ENCODE assay signal across 24 cellular contexts in genomic region chr2:25728559-25728958, GRCh38.
"Had no signal": no experiment of that assay in that cellular context is flagged by ENCODE, and none has a peak within 500 bp of the region (broad histone marks: within the 10 kb centered on the region; RNA-seq: fewer than 3 reads in every experiment).

No MANE protein-coding gene starts in this region.

- H3K4me1 Mint-ChIP-seq: stimulated activated memory B cell treated with anti-CD40 and anti-IgM and Interleukin-4, amounts not matched to agents 10 μg/mL and 1 μg/mL and 100 μg/mL, for 72 hours; stimulated activated naive CD8-positive, alpha-beta T cell treated with anti-CD3 and anti-CD28 coated beads, Interleukin-15, amount 100 ng/mL, for 72 hours had no signal

- FAIRE-seq: urothelium cell line had no signal

- DNase-seq: stimulated activated CD4-positive, alpha-beta T cell treated with anti-CD3 and anti-CD28 coated beads, Interleukin-2, amount 100 ng/mL, for 48 hours; stimulated activated CD4-positive, alpha-beta T cell treated with anti-CD3 and anti-CD28 coated beads, Interleukin-4, amount 100 ng/mL, for 1 hour; stimulated activated CD4-positive, alpha-beta T cell treated with anti-CD3 and anti-CD28 coated beads, Interleukin-4, amount 100 ng/mL, for 24 hours; stimulated activated CD4-positive, alpha-beta T cell treated with anti-CD3 and anti-CD28 coated beads, Interleukin-4, amount 100 ng/mL, for 4 hours; stimulated activated CD8-positive, alpha-beta memory T cell treated with anti-CD3 and anti-CD28 coated beads, Interleukin-4, amount 100 ng/mL, for 48 hours; stimulated activated naive B cell treated with anti-CD40 and anti-IgM and Interleukin-4, amounts not matched to agents 10 μg/mL and 1 μg/mL and 100 μg/mL, for 72 hours; stimulated activated naive CD4-positive, alpha-beta T cell; stimulated activated naive CD4-positive, alpha-beta T cell treated with Interleukin-2 at 50 U/mL for 16 hours; stimulated activated naive CD8-positive, alpha-beta T cell treated with anti-CD3 and anti-CD28 coated beads, Interleukin-15, amount 100 ng/mL, for 72 hours; stimulated activated naive CD8-positive, alpha-beta T cell treated with anti-CD3 and anti-CD28 coated beads, Interleukin-15, Interleukin-2, amounts not matched to agents 100 U/mL and 50 U/mL, for 24 hours; stomach; substantia nigra; testis; thyroid gland; tibial artery; transverse colon; trophoblast cell; upper lobe of left lung; upper lobe of right lung; uterus had no signal

- H3K4me3 Mint-ChIP-seq: stimulated activated memory B cell treated with anti-CD40 and anti-IgM and Interleukin-4, amounts not matched to agents 10 μg/mL and 1 μg/mL and 100 μg/mL, for 72 hours; stimulated activated naive B cell treated with anti-CD40 and anti-IgM and Interleukin-4, amounts not matched to agents 10 μg/mL and 1 μg/mL and 100 μg/mL, for 72 hours; stimulated activated naive CD8-positive, alpha-beta T cell treated with anti-CD3 and anti-CD28 coated beads, Interleukin-15, amount 100 ng/mL, for 72 hours; stimulated activated naive CD8-positive, alpha-beta T cell treated with anti-CD3 and anti-CD28 coated beads, Interleukin-15, Interleukin-2, amounts not matched to agents 100 ng/mL and 50 ng/mL, for 24 hours; type B pancreatic cell had no signal

- H3K27ac Mint-ChIP-seq: stimulated activated memory B cell treated with anti-CD40 and anti-IgM and Interleukin-4, amounts not matched to agents 10 μg/mL and 1 μg/mL and 100 μg/mL, for 72 hours; stimulated activated naive B cell treated with anti-CD40 and anti-IgM and Interleukin-4, amounts not matched to agents 10 μg/mL and 1 μg/mL and 100 μg/mL, for 72 hours; stimulated activated naive CD8-positive, alpha-beta T cell treated with anti-CD3 and anti-CD28 coated beads, Interleukin-15, Interleukin-2, amounts not matched to agents 100 ng/mL and 50 ng/mL, for 24 hours; type B pancreatic cell had no signal

- ATAC-seq: stimulated activated memory B cell treated with anti-CD40 and anti-IgM and Interleukin-4, amounts not matched to agents 10 μg/mL and 1 μg/mL and 100 μg/mL, for 72 hours; stimulated activated naive B cell treated with anti-CD40 and anti-IgM and Interleukin-4, amounts not matched to agents 10 μg/mL and 1 μg/mL and 100 μg/mL, for 72 hours; stimulated activated naive CD8-positive, alpha-beta T cell treated with anti-CD3 and anti-CD28 coated beads, Interleukin-15, amount 100 ng/mL, for 72 hours; stimulated activated naive CD8-positive, alpha-beta T cell treated with anti-CD3 and anti-CD28 coated beads, Interleukin-15, Interleukin-2, amounts not matched to agents 100 U/mL and 50 U/mL, for 24 hours; upper lobe of right lung had no signal

- H3K27me3 Mint-ChIP-seq: stimulated activated naive CD8-positive, alpha-beta T cell treated with anti-CD3 and anti-CD28 coated beads, Interleukin-15, Interleukin-2, amounts not matched to agents 100 ng/mL and 50 ng/mL, for 24 hours; type B pancreatic cell had no signal

- H3K36me3 Mint-ChIP-seq: stimulated activated memory B cell treated with anti-CD40 and anti-IgM and Interleukin-4, amounts not matched to agents 10 μg/mL and 1 μg/mL and 100 μg/mL, for 72 hours; stimulated activated naive B cell treated with anti-CD40 and anti-IgM and Interleukin-4, amounts not matched to agents 10 μg/mL and 1 μg/mL and 100 μg/mL, for 72 hours; type B pancreatic cell had no signal

- H3K9me3 Mint-ChIP-seq: stimulated activated naive B cell treated with anti-CD40 and anti-IgM and Interleukin-4, amounts not matched to agents 10 μg/mL and 1 μg/mL and 100 μg/mL, for 72 hours; stimulated activated naive CD8-positive, alpha-beta T cell treated with anti-CD3 and anti-CD28 coated beads, Interleukin-15, amount 100 ng/mL, for 72 hours; type B pancreatic cell had no signal
